In genomic region chr1:201731142-201731541, GRCh38 we compare ENCODE assay signal across 14 cellular contexts.
DNase-seq lines count a peak whose midpoint lies in the region; ATAC-seq and TF ChIP-seq lines count a peak whose summit lies in the region.
"Had no signal": no experiment of that assay in that cellular context is flagged by ENCODE, and none has a peak within 500 bp of the region (broad histone marks: within the 10 kb centered on the region; RNA-seq: fewer than 3 reads in every experiment).

No MANE protein-coding gene starts in this region.

- peak; percentile 17 for ATAC-seq in SK-N-SH treated with all-trans-retinoic acid at 6 μM for 48 hours
- peak; percentile 10 for ATAC-seq in esophagus mucosa
- ATAC-seq: left colon, WTC11 had no signal

- DNase-seq in mesenteric fat pad (ENCODE audit: low spot score) (peak; percentile 43), superior temporal gyrus (ENCODE audit: extremely low spot score) (peak; percentile 71), DMS153 (lab: John Stamatoyannopoulos, UW) (no peak), HCEC 1CT (no peak), HuH-7.5 (ENCODE audit: low spot score) (no peak)
- DNase-seq in activated CD4-positive, alpha-beta T cell treated with anti-CD3 and anti-CD28 coated beads, Interleukin-2, amount 50 U/mL, for 4 hours, result no peak
- DNase-seq: Calu3; left colon; NCI-H1694 treated with DMSO at 0.1 percent for 48 hours; small intestine; stimulated activated CD4-positive, alpha-beta T cell treated with anti-CD3 and anti-CD28 coated beads, Interleukin-4, amount 100 ng/mL, for 4 hours had no signal

TF ChIP-seq in SK-N-SH treated with all-trans-retinoic acid at 6 μM for 48 hours, 23 proteins besides CTCF, POLR2A, EP300 and RAD21:
- TF ChIP-seq ZNF70 (CRISPR knock-in tag; IDR thresholded peaks at IDR 0.05), result no peak

Comparison
In these comparisons a context has a peak if more than half of its experiments do, and no peak if none do; other contexts are left out.
1. DNase-seq: peak in mesenteric fat pad (single experiment) and superior temporal gyrus (single experiment); none in DMS153 (single experiment), activated CD4-positive, alpha-beta T cell treated with anti-CD3 and anti-CD28 coated beads, Interleukin-2, amount 50 U/mL, for 4 hours (0 of 2), HCEC 1CT (single experiment) and HuH-7.5 (single experiment).